ENCODE assay signal across 13 cellular contexts in the genomic region with DNA sequence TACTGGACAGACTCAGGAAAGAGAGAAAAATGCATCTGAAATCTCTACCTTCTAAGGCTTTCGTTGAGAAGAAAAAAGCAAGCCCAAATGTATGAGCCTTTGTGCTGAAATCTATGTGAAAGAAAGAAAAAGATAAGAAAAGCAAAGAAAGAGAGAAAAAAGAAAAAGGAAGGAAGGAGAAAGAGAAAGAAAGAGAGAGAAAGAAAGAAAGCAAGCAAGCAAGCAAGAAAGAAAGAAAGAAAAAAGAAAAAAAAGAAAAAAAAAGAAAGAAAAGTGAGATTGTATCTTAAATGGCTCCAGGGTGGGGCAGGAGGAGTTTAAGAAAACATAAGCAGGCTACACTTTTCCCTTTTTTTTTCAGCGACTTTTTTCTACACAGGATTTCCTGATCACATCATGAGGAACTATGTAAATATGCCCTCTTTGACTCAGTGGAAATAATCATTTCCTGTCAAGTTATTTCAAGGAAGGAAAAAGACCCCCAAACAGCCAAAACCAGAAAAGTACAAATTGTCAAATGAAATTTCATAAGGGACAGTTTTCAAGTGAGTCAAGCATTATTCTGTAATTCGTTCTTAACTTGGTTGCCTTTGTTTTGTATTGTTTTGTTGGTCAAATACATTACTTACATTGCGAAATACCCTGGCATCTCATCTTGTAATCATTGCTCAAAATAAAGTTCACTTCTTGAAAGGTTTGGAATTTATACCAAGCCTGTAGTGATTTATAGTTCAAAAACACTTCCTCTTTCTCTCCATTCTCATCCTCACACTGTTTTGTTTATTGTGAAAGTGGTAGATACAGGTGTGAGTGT.
DNase-seq lines count a peak whose midpoint lies in the region; ATAC-seq, FAIRE-seq and TF ChIP-seq lines count a peak whose summit lies in the region.
"Had no signal": no experiment of that assay in that cellular context is flagged by ENCODE, and none has a peak within 500 bp of the region (broad histone marks: within the 10 kb centered on the region; RNA-seq: fewer than 3 reads in every experiment).

No MANE protein-coding gene starts in this region.

- no peak for TF ChIP-seq EP300 in K562 (IDR thresholded peaks at IDR 0.05; ENCODE audit: low read length)

- in situ Hi-C loops in K562 (cut with MboI), result no loop called here

- H3K36me3 ChIP-seq in ACC112 (ENCODE audit: insufficient read depth, low read length) (no peaks in the 10 kb centered on the region), HEK293 (ENCODE audit: control insufficient read depth in 2 of 2, insufficient read depth in 1 of 2, low read length in 2 of 2) (no peaks in the 10 kb centered on the region), K562 (ENCODE audit: control insufficient read depth, insufficient read depth, low read length) (no peaks in the 10 kb centered on the region), left lung (no peaks in the 10 kb centered on the region), right atrium auricular region (no peaks in the 10 kb centered on the region), WERI-Rb-1 (no peaks in the 10 kb centered on the region)

- DNase-seq in K562 (ENCODE audit: extremely low read depth in 1 of 4, low spot score in 3 of 4) (no peak), left lung (no peak), immature natural killer cell (no peak), nucleus accumbens (lab: John Stamatoyannopoulos, UW) (no peak), right atrium auricular region (ENCODE audit: low spot score) (no peak), WERI-Rb-1 (no peak)
- DNase-seq: activated CD4-positive, alpha-beta memory T cell treated with anti-CD3 and anti-CD28 coated beads for 36 hours; CD4-positive, CD25-positive, alpha-beta regulatory T cell; H9; NCI-H2081 had no signal

- H3K4me1 ChIP-seq in ACC112 (ENCODE audit: control insufficient read depth, insufficient read depth, low read length, unreplicated experiment) (peaks cover 28% of the 10 kb centered on the region), HEK293 (ENCODE audit: control insufficient read depth, insufficient read depth, low read length) (0 out of 2 replicates have a peak, but pooled peaks cover 4% of the 10 kb centered on the region), K562 (replicated peaks in 1 of 2; ENCODE audit: control insufficient read depth in 2 of 2, insufficient read depth in 2 of 2, low read length in 2 of 2) (no peaks in the 10 kb centered on the region; a peak in 1 of 5 replicates), left lung (peaks cover 0 to 8% of the 10 kb centered on the region in 2 donors), right atrium auricular region (peaks cover 0 to 9% of the 10 kb centered on the region in 2 donors)

- H3K36me3 Mint-ChIP-seq in immature natural killer cell, result no peaks in the 10 kb centered on the region
- H3K36me3 Mint-ChIP-seq: activated CD4-positive, alpha-beta memory T cell treated with anti-CD3 and anti-CD28 coated beads for 36 hours; CD4-positive, CD25-positive, alpha-beta regulatory T cell had no signal

- WGBS in K562 (ENCODE audit: insufficient coverage, low coverage, missing lambda C conversion rate), result 17% methylated on average over 4 of the region's 4 CpGs

- H3K27ac Mint-ChIP-seq in immature natural killer cell, result no peak overlapping the region
- H3K27ac Mint-ChIP-seq: activated CD4-positive, alpha-beta memory T cell treated with anti-CD3 and anti-CD28 coated beads for 36 hours; CD4-positive, CD25-positive, alpha-beta regulatory T cell had no signal

- H3K9me3 ChIP-seq in HEK293 (ENCODE audit: control insufficient read depth, insufficient read depth, low read depth, low read length) (no peaks in the 10 kb centered on the region), K562 (replicated peaks; ENCODE audit: control insufficient read depth, insufficient read depth, low read depth, low read length) (no peaks in the 10 kb centered on the region), left lung (no peaks in the 10 kb centered on the region), right atrium auricular region (no peaks in the 10 kb centered on the region), WERI-Rb-1 (ENCODE audit: severe bottlenecking) (no peaks in the 10 kb centered on the region)

- H3K4me3 ChIP-seq in ACC112 (ENCODE audit: low read depth, low read length), result peak overlapping the region; percentile 45
- H3K4me3 ChIP-seq in HEK293 (ENCODE audit: low read depth, low read length), result no peak overlapping the region
- H3K4me3 ChIP-seq in K562, result no peak overlapping the region
- no peak overlapping the region for H3K4me3 ChIP-seq in left lung
- no peak overlapping the region for H3K4me3 ChIP-seq in right atrium auricular region
- no peak overlapping the region for H3K4me3 ChIP-seq in WERI-Rb-1 (ENCODE audit: low read depth, low read length)

- TF ChIP-seq CTCF in HEK293 (tag by site-specific recombination; IDR thresholded peaks at IDR 0.05) (no peak), K562 (IDR thresholded peaks at IDR 0.05 in 2 of 3, conservative IDR thresholded peaks at IDR 0.05 in 1 of 3; ENCODE audit: insufficient read depth in 2 of 3, low read depth in 1 of 3, low read length in 3 of 3) (no peak), left lung (IDR thresholded peaks at IDR 0.05) (no peak), right atrium auricular region (IDR thresholded peaks at IDR 0.05) (no peak), WERI-Rb-1 (IDR thresholded peaks at IDR 0.05; ENCODE audit: low read depth, low read length) (no peak)

- no peak overlapping the region for H3K4me3 Mint-ChIP-seq in immature natural killer cell
- H3K4me3 Mint-ChIP-seq: activated CD4-positive, alpha-beta memory T cell treated with anti-CD3 and anti-CD28 coated beads for 36 hours; CD4-positive, CD25-positive, alpha-beta regulatory T cell; H9; neural crest cell had no signal

- H3K27me3 Mint-ChIP-seq in immature natural killer cell (ENCODE audit: low read depth in 3 of 3), result peaks cover 1 to 7% (median 2%) of the 10 kb centered on the region in 3 donors
- H3K27me3 Mint-ChIP-seq: CD4-positive, CD25-positive, alpha-beta regulatory T cell had no signal

- intact Hi-C loops in K562 (cut with micrococcal nuclease) (no loop called here), left lung (cut with DNase I) (no loop called here)

- peaks cover 3 to 6% of the 10 kb centered on the region in 2 donors for H3K4me1 Mint-ChIP-seq in immature natural killer cell
- H3K4me1 Mint-ChIP-seq: CD4-positive, CD25-positive, alpha-beta regulatory T cell had no signal

- no peaks in the 10 kb centered on the region for H4K20me1 ChIP-seq in K562 (replicated peaks; ENCODE audit: control insufficient read depth, insufficient read depth, low read length)

- H2AFZ ChIP-seq in ACC112 (ENCODE audit: low read length, unreplicated experiment) (peak overlapping the region; percentile 2), K562 (ENCODE audit: low read depth, low read length) (no peak overlapping the region)

- BruUV-seq in K562 (replicated peaks; lab: Mats Ljungman, UMichigan), result no TSS peak

- H3K79me2 ChIP-seq in ACC112 (ENCODE audit: control insufficient read depth, insufficient read depth, low read length, unreplicated experiment), result no peaks in the 10 kb centered on the region
- no peaks in the 10 kb centered on the region for H3K79me2 ChIP-seq in K562 (ENCODE audit: control insufficient read depth, insufficient read depth, low read length)

- ATAC-seq in K562, result no peak
- peak; percentile 23 for ATAC-seq in left lung

- H3K9me3 Mint-ChIP-seq in immature natural killer cell, result peaks cover 0 to 2% (median 0%) of the 10 kb centered on the region in 6 donors
- H3K9me3 Mint-ChIP-seq: activated CD4-positive, alpha-beta memory T cell treated with anti-CD3 and anti-CD28 coated beads for 36 hours; H9; neural crest cell had no signal

- no peak for FAIRE-seq in K562 (lab: Jason Lieb, UNC)

- H3K4me2 ChIP-seq in K562 (ENCODE audit: insufficient read depth, low read length), result no peak overlapping the region

- POLR2A ChIA-PET in HEK293 (lab: Yijun Ruan, JAX), result no interaction called here
- POLR2A ChIA-PET in K562 (lab: Yijun Ruan, JAX), result no interaction called here

- peak overlapping the region; percentile 81 for H3K27ac ChIP-seq in ACC112 (ENCODE audit: low read depth, low read length)
- no peak overlapping the region for H3K27ac ChIP-seq in HEK293 (ENCODE audit: extremely low read depth, low read depth, low read length)
- no peak overlapping the region for H3K27ac ChIP-seq in K562 (ENCODE audit: extremely low read depth, low read depth, low read length)
- H3K27ac ChIP-seq in left lung, result no peak overlapping the region
- H3K27ac ChIP-seq in right atrium auricular region, result no peak overlapping the region
- no peak overlapping the region for H3K27ac ChIP-seq in WERI-Rb-1

- CTCF ChIA-PET in HEK293 (lab: Yijun Ruan, JAX) (no interaction called here), K562 (lab: Yijun Ruan, JAX; ENCODE audit: low intra/inter-chr PET ratio) (no interaction called here)

- H3K27me3 ChIP-seq in ACC112 (ENCODE audit: insufficient read depth, low read length) (no peaks in the 10 kb centered on the region), K562 (ENCODE audit: control insufficient read depth in 2 of 2, insufficient read depth in 2 of 2, low read length in 2 of 2) (no peaks in the 10 kb centered on the region), left lung (no peaks in the 10 kb centered on the region), right atrium auricular region (no peaks in the 10 kb centered on the region), WERI-Rb-1 (ENCODE audit: insufficient read depth, low read depth, severe bottlenecking) (no peaks in the 10 kb centered on the region)

- TF ChIP-seq RAD21 in K562 (CRISPR knock-in tag; conservative IDR thresholded peaks at IDR 0.05 in 1 of 2, IDR thresholded peaks at IDR 0.05 in 1 of 2), result no peak

- no peak for TF ChIP-seq POLR2A in K562 (conservative IDR thresholded peaks at IDR 0.05)

- no peak overlapping the region for H3K9ac ChIP-seq in K562 (ENCODE audit: insufficient read depth in 1 of 2, low read depth in 2 of 2, low read length in 2 of 2)

- no peaks in the 10 kb centered on the region for H3K9me1 ChIP-seq in K562 (ENCODE audit: control insufficient read depth, insufficient read depth, low read length)

TF ChIP-seq in HEK293, 187 proteins besides CTCF, POLR2A, EP300 and RAD21 (continues in another document):
- no peak for TF ChIP-seq GLIS1 (tag by site-specific recombination; IDR thresholded peaks at IDR 0.05)
- peak; percentile 71; the same call in 1 of the 2 replicates for TF ChIP-seq ZNF366 (tag by site-specific recombination; conservative IDR thresholded peaks at IDR 0.05)

TF ChIP-seq in K562, 482 proteins besides CTCF, POLR2A, EP300 and RAD21 (continues in another document):
- peak; percentile 98 for TF ChIP-seq ZNF512 (tag; IDR thresholded peaks at IDR 0.05)
